ENCODE assay signal across 21 cellular contexts in the genomic region with DNA sequence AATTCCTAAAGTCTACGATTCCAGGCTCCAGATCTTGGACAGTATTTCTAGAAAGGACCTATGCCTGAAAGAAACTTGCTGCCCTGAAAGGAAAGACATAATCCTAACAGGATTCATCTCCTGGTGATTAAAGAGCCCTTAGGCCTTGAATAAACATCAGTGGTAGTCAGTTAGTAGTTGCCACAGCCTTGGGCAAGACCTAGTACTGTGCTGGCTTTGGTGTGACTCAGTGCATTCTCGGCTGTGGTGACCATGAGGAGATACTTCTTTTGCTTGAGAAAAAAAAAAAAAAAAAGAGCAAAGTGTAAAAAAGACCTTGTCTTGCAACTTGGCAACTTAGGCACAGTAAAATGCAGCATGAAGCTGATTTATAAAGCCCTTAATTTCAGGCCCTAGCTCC.
"Had no signal": no experiment of that assay in that cellular context is flagged by ENCODE, and none has a peak within 500 bp of the region (broad histone marks: within the 10 kb centered on the region; RNA-seq: fewer than 3 reads in every experiment).

No MANE protein-coding gene starts in this region.

- H3K36me3 Mint-ChIP-seq: mesothelial cell of epicardium, naive B cell had no signal

- H3K27me3 Mint-ChIP-seq: dendritic cell treated with granulocyte-macrophage colony-stimulating factor and Interleukin-4, amounts not matched to agents 40 ng/mL and 50 ng/mL, for 4 days; effector memory CD8-positive, alpha-beta T cell; naive B cell had no signal

- H3K27ac ChIP-seq: colonic mucosa, esophagus muscularis mucosa, foreskin keratinocyte, gastroesophageal sphincter, heart right ventricle, left lung, lower lobe of right lung had no signal

- H3K4me3 ChIP-seq: colonic mucosa, esophagus muscularis mucosa, gastroesophageal sphincter, heart right ventricle, left lung, lower lobe of right lung, mucosa of descending colon had no signal

- H3K4me1 Mint-ChIP-seq: mesothelial cell of epicardium, naive B cell had no signal

- H3K4me1 ChIP-seq: colonic mucosa, esophagus muscularis mucosa, foreskin keratinocyte, gastroesophageal sphincter, heart right ventricle, left lung, lower lobe of right lung had no signal

- ATAC-seq: effector memory CD8-positive, alpha-beta T cell; foreskin keratinocyte; gastroesophageal sphincter; heart right ventricle; left cardiac atrium; left lung; left ventricle myocardium superior; lower lobe of right lung; mucosa of descending colon had no signal

- H3K4me3 Mint-ChIP-seq: dendritic cell treated with granulocyte-macrophage colony-stimulating factor and Interleukin-4, amounts not matched to agents 40 ng/mL and 50 ng/mL, for 4 days; effector memory CD8-positive, alpha-beta T cell; endodermal cell; mesothelial cell of epicardium; naive B cell had no signal

- H3K27ac Mint-ChIP-seq: dendritic cell treated with granulocyte-macrophage colony-stimulating factor and Interleukin-4, amounts not matched to agents 40 ng/mL and 50 ng/mL, for 4 days; effector memory CD8-positive, alpha-beta T cell; endodermal cell; mesothelial cell of epicardium; naive B cell had no signal

- H3K27me3 ChIP-seq: colonic mucosa, esophagus muscularis mucosa, foreskin keratinocyte, gastroesophageal sphincter, heart right ventricle, left lung had no signal

- H3K36me3 ChIP-seq: colonic mucosa, esophagus muscularis mucosa, gastroesophageal sphincter, heart right ventricle, left lung, lower lobe of right lung had no signal

- H3K9me3 ChIP-seq: colonic mucosa, gastroesophageal sphincter, left lung, lower lobe of right lung, mucosa of descending colon had no signal

- DNase-seq: colonic mucosa; cortex of kidney; effector CD8-positive, alpha-beta T cell; effector memory CD8-positive, alpha-beta T cell; endodermal cell; foreskin keratinocyte; glutamatergic neuron; head of caudate nucleus; heart right ventricle; hippocampal formation; left cardiac atrium; left lung; left ventricle myocardium superior; lower lobe of right lung; mesenchymal stem cell; mucosa of descending colon; naive B cell had no signal
